In the genomic region with DNA sequence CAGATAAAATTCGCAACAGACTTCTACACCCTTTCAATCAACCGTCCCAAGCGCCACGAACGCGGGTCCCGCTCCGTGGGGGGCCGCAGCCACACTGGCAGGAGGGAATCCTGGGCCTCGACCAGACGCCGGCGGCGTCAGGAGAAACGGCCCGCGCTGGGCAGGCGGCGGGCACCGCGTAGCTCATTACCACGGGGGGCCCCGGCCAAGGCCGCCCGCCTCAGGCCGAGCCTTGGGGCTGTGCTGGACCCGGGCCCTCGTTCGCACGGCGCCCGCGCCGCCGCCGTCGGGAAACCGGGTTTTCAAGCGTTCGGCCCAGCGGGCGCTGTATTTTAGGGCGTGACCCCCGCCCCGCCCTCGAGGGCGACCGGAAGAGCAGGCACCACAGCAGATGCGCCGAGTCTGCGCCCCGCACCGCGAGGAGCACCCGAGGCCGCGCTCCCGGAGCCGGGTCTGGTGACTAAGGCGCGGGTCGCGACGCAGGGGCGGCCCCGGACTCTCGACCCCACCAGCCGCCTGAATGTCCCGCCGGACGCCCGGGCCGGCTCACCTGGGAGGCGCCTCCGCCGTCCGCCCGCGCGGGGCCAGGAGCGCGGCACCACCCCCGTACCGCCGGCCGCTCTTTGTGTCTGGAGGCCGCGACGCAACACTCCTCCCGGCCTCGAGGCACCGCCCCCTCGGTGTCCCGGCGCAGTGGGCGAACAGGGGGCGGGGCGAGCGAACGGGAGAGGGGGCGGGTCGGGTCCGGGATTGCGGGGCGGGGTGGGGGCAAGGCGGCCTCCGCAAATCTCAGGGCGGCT, we compare ENCODE assay signal across 1 cellular context.
A peak's percentile ranks its signal among the peaks of the same experiment; 100 is the strongest.
TF ChIP-seq lines count a peak whose summit lies in the region.

A gene (minus strand): TSS at position 627 of the 800 bp plus-strand sequence. CDS start 58,944 bp downstream, outside the sequence.

TF ChIP-seq in HepG2, 621 proteins besides CTCF, POLR2A, EP300 and RAD21 (continued from another document and continues in another):
- TF ChIP-seq THAP11 (CRISPR knock-in tag; IDR thresholded peaks at IDR 0.05): peak; percentile 60
- TF ChIP-seq, protein P1, sequence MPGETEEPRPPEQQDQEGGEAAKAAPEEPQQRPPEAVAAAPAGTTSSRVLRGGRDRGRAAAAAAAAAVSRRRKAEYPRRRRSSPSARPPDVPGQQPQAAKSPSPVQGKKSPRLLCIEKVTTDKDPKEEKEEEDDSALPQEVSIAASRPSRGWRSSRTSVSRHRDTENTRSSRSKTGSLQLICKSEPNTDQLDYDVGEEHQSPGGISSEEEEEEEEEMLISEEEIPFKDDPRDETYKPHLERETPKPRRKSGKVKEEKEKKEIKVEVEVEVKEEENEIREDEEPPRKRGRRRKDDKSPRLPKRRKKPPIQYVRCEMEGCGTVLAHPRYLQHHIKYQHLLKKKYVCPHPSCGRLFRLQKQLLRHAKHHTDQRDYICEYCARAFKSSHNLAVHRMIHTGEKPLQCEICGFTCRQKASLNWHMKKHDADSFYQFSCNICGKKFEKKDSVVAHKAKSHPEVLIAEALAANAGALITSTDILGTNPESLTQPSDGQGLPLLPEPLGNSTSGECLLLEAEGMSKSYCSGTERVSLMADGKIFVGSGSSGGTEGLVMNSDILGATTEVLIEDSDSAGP (CRISPR knock-in tag; IDR thresholded peaks at IDR 0.05; ENCODE audit: borderline replicate concordance): peak; percentile 67; the same call in 1 of the 2 replicates
- peak; percentile 75; the same call in 1 of the 2 replicates for TF ChIP-seq NFE2L1 (CRISPR knock-in tag; IDR thresholded peaks at IDR 0.05; ENCODE audit: borderline replicate concordance)
- no peak for TF ChIP-seq ZNF207 (IDR thresholded peaks at IDR 0.05; ENCODE audit: borderline replicate concordance)
- peak; percentile 56 for TF ChIP-seq KAT8 (CRISPR knock-in tag; IDR thresholded peaks at IDR 0.05)
- peak; percentile 81; the same call in 1 of the 2 replicates for TF ChIP-seq ZNF616 (CRISPR knock-in tag; IDR thresholded peaks at IDR 0.05; ENCODE audit: low read depth)
- TF ChIP-seq POLR2AphosphoS2 (IDR thresholded peaks at IDR 0.05; ENCODE audit: low read depth, low read length): no peak
- TF ChIP-seq ZNF282 (IDR thresholded peaks at IDR 0.05; ENCODE audit: partially characterized antibody): no peak
- peak; percentile 97 for TF ChIP-seq ZFAT (CRISPR knock-in tag; conservative IDR thresholded peaks at IDR 0.05)
- TF ChIP-seq XBP1 (CRISPR knock-in tag; IDR thresholded peaks at IDR 0.05): no peak
- no peak; the same call in 1 of the 2 replicates for TF ChIP-seq ZNF430 (CRISPR knock-in tag; IDR thresholded peaks at IDR 0.05)
- TF ChIP-seq ZFP90 (CRISPR knock-in tag; IDR thresholded peaks at IDR 0.05; ENCODE audit: borderline replicate concordance): peak; percentile 92; the same call in 1 of the 2 replicates
- no peak for TF ChIP-seq SIX4 (CRISPR knock-in tag; IDR thresholded peaks at IDR 0.05)
- peak; percentile 74 for TF ChIP-seq ZSCAN22 (CRISPR knock-in tag; IDR thresholded peaks at IDR 0.05)
- TF ChIP-seq, protein P2, sequence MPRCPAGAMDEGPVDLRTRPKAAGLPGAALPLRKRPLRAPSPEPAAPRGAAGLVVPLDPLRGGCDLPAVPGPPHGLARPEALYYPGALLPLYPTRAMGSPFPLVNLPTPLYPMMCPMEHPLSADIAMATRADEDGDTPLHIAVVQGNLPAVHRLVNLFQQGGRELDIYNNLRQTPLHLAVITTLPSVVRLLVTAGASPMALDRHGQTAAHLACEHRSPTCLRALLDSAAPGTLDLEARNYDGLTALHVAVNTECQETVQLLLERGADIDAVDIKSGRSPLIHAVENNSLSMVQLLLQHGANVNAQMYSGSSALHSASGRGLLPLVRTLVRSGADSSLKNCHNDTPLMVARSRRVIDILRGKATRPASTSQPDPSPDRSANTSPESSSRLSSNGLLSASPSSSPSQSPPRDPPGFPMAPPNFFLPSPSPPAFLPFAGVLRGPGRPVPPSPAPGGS (CRISPR knock-in tag; IDR thresholded peaks at IDR 0.05): peak; percentile 94
- TF ChIP-seq, protein P3, sequence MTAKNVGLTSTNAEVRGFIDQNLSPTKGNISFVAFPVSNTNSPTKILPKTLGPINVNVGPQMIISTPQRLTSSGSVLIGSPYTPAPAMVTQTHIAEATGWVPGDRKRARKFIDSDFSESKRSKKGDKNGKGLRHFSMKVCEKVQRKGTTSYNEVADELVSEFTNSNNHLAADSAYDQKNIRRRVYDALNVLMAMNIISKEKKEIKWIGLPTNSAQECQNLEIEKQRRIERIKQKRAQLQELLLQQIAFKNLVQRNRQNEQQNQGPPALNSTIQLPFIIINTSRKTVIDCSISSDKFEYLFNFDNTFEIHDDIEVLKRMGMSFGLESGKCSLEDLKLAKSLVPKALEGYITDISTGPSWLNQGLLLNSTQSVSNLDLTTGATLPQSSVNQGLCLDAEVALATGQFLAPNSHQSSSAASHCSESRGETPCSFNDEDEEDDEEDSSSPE (CRISPR knock-in tag; IDR thresholded peaks at IDR 0.05): peak; percentile 61; the same call in 1 of the 2 replicates
- TF ChIP-seq, protein P4, sequence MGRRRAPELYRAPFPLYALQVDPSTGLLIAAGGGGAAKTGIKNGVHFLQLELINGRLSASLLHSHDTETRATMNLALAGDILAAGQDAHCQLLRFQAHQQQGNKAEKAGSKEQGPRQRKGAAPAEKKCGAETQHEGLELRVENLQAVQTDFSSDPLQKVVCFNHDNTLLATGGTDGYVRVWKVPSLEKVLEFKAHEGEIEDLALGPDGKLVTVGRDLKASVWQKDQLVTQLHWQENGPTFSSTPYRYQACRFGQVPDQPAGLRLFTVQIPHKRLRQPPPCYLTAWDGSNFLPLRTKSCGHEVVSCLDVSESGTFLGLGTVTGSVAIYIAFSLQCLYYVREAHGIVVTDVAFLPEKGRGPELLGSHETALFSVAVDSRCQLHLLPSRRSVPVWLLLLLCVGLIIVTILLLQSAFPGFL (CRISPR knock-in tag; IDR thresholded peaks at IDR 0.05): peak; percentile 56; the same call in 1 of the 2 replicates
- TF ChIP-seq, protein P5, sequence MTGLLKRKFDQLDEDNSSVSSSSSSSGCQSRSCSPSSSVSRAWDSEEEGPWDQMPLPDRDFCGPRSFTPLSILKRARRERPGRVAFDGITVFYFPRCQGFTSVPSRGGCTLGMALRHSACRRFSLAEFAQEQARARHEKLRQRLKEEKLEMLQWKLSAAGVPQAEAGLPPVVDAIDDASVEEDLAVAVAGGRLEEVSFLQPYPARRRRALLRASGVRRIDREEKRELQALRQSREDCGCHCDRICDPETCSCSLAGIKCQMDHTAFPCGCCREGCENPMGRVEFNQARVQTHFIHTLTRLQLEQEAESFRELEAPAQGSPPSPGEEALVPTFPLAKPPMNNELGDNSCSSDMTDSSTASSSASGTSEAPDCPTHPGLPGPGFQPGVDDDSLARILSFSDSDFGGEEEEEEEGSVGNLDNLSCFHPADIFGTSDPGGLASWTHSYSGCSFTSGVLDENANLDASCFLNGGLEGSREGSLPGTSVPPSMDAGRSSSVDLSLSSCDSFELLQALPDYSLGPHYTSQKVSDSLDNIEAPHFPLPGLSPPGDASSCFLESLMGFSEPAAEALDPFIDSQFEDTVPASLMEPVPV (CRISPR knock-in tag; IDR thresholded peaks at IDR 0.05): no peak
- TF ChIP-seq, protein P6, sequence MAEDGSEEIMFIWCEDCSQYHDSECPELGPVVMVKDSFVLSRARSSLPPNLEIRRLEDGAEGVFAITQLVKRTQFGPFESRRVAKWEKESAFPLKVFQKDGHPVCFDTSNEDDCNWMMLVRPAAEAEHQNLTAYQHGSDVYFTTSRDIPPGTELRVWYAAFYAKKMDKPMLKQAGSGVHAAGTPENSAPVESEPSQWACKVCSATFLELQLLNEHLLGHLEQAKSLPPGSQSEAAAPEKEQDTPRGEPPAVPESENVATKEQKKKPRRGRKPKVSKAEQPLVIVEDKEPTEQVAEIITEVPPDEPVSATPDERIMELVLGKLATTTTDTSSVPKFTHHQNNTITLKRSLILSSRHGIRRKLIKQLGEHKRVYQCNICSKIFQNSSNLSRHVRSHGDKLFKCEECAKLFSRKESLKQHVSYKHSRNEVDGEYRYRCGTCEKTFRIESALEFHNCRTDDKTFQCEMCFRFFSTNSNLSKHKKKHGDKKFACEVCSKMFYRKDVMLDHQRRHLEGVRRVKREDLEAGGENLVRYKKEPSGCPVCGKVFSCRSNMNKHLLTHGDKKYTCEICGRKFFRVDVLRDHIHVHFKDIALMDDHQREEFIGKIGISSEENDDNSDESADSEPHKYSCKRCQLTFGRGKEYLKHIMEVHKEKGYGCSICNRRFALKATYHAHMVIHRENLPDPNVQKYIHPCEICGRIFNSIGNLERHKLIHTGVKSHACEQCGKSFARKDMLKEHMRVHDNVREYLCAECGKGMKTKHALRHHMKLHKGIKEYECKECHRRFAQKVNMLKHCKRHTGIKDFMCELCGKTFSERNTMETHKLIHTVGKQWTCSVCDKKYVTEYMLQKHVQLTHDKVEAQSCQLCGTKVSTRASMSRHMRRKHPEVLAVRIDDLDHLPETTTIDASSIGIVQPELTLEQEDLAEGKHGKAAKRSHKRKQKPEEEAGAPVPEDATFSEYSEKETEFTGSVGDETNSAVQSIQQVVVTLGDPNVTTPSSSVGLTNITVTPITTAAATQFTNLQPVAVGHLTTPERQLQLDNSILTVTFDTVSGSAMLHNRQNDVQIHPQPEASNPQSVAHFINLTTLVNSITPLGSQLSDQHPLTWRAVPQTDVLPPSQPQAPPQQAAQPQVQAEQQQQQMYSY (CRISPR knock-in tag; IDR thresholded peaks at IDR 0.05): peak; percentile 70; the same call in 1 of the 2 replicates
- no peak for TF ChIP-seq KDM3A (CRISPR knock-in tag; IDR thresholded peaks at IDR 0.05; ENCODE audit: low read depth)
- TF ChIP-seq, protein P7, sequence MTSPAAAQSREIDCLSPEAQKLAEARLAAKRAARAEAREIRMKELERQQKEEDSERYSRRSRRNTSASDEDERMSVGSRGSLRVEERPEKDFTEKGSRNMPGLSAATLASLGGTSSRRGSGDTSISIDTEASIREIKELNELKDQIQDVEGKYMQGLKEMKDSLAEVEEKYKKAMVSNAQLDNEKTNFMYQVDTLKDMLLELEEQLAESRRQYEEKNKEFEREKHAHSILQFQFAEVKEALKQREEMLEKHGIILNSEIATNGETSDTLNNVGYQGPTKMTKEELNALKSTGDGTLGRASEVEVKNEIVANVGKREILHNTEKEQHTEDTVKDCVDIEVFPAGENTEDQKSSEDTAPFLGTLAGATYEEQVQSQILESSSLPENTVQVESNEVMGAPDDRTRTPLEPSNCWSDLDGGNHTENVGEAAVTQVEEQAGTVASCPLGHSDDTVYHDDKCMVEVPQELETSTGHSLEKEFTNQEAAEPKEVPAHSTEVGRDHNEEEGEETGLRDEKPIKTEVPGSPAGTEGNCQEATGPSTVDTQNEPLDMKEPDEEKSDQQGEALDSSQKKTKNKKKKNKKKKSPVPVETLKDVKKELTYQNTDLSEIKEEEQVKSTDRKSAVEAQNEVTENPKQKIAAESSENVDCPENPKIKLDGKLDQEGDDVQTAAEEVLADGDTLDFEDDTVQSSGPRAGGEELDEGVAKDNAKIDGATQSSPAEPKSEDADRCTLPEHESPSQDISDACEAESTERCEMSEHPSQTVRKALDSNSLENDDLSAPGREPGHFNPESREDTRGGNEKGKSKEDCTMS (CRISPR knock-in tag; conservative IDR thresholded peaks at IDR 0.05): no peak
- TF ChIP-seq ZNF350 (CRISPR knock-in tag; IDR thresholded peaks at IDR 0.05; ENCODE audit: borderline replicate concordance, low read depth): peak; percentile 10
- TF ChIP-seq ZFYVE20 (CRISPR knock-in tag; IDR thresholded peaks at IDR 0.05; ENCODE audit: borderline replicate concordance, low read depth): no peak
- TF ChIP-seq GFI1 (CRISPR knock-in tag; IDR thresholded peaks at IDR 0.05; ENCODE audit: borderline replicate concordance): no peak; the same call in 1 of the 2 replicates
- 0 out of 2 replicates have a peak, but pooled peaks have one; percentile 38 for TF ChIP-seq ZFP37 (CRISPR knock-in tag; IDR thresholded peaks at IDR 0.05; ENCODE audit: borderline replicate concordance)
- TF ChIP-seq, protein P8, sequence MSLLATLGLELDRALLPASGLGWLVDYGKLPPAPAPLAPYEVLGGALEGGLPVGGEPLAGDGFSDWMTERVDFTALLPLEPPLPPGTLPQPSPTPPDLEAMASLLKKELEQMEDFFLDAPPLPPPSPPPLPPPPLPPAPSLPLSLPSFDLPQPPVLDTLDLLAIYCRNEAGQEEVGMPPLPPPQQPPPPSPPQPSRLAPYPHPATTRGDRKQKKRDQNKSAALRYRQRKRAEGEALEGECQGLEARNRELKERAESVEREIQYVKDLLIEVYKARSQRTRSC (CRISPR knock-in tag; IDR thresholded peaks at IDR 0.05; ENCODE audit: low read depth): no peak; the same call in 1 of the 2 replicates
- TF ChIP-seq, protein P9, sequence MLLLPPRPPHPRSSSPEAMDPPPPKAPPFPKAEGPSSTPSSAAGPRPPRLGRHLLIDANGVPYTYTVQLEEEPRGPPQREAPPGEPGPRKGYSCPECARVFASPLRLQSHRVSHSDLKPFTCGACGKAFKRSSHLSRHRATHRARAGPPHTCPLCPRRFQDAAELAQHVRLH (CRISPR knock-in tag; IDR thresholded peaks at IDR 0.05; ENCODE audit: borderline replicate concordance, low read depth): no peak
- TF ChIP-seq ZNF20 (CRISPR knock-in tag; IDR thresholded peaks at IDR 0.05): no peak; the same call in 1 of the 2 replicates
- TF ChIP-seq, protein P10, sequence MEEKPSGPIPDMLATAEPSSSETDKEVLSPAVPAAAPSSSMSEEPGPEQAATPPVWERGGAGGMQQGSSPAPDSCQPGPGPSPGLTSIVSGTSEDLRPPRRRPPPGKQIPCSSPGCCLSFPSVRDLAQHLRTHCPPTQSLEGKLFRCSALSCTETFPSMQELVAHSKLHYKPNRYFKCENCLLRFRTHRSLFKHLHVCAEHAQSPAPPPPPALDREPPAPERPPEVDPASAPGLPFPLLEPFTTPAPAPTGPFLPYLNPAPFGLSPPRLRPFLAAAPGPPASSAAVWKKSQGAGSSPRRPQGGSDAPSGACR (CRISPR knock-in tag; IDR thresholded peaks at IDR 0.05): peak; percentile 54
- no peak for TF ChIP-seq GTF3A (CRISPR knock-in tag; conservative IDR thresholded peaks at IDR 0.05)
- no peak for TF ChIP-seq PAWR (CRISPR knock-in tag; IDR thresholded peaks at IDR 0.05; ENCODE audit: borderline replicate concordance)
- no peak for TF ChIP-seq FOXK2 (IDR thresholded peaks at IDR 0.05)
- TF ChIP-seq IRX3 (CRISPR knock-in tag; IDR thresholded peaks at IDR 0.05; ENCODE audit: borderline replicate concordance, low read depth): no peak; the same call in 1 of the 2 replicates
- no peak for TF ChIP-seq ZNF530 (CRISPR knock-in tag; IDR thresholded peaks at IDR 0.05; ENCODE audit: low read depth)
- TF ChIP-seq ZNF138 (CRISPR knock-in tag; IDR thresholded peaks at IDR 0.05; ENCODE audit: low read depth): peak; percentile 95
- TF ChIP-seq MYC (CRISPR knock-in tag; IDR thresholded peaks at IDR 0.05; ENCODE audit: borderline replicate concordance): peak; percentile 66
- TF ChIP-seq MAFG (CRISPR knock-in tag; IDR thresholded peaks at IDR 0.05): no peak
- TF ChIP-seq ZBTB42 (CRISPR knock-in tag; IDR thresholded peaks at IDR 0.05): 0 out of 2 replicates have a peak, but pooled peaks have one; percentile 45
- TF ChIP-seq ZNF44 (CRISPR knock-in tag; IDR thresholded peaks at IDR 0.05): no peak
- 0 out of 2 replicates have a peak, but pooled peaks have one; percentile 82 for TF ChIP-seq TOE1 (CRISPR knock-in tag; IDR thresholded peaks at IDR 0.05)
